Comparison of ENCODE assay signal across 15 cellular contexts in genomic region chr21:34570315-34570714, GRCh38. TPM values are rescaled to one million over a fixed set of nuclear protein-coding genes. Genes with fewer than 3 reads are reported as not detected.
"Had no signal": no experiment of that assay in that cellular context is flagged by ENCODE, and none has a peak within 500 bp of the region (broad histone marks: within the 10 kb centered on the region; RNA-seq: fewer than 3 reads in every experiment).

No MANE protein-coding gene starts in this region.

- H3K27me3 ChIP-seq: breast epithelium, esophagus muscularis mucosa, gastroesophageal sphincter, hepatocyte, thyroid gland had no signal

- H3K4me1 ChIP-seq: breast epithelium, thyroid gland had no signal

- ATAC-seq: gastroesophageal sphincter, natural killer cell, right cardiac atrium had no signal

- H3K27ac ChIP-seq: breast epithelium, esophagus muscularis mucosa, gastroesophageal sphincter, hepatocyte, thyroid gland had no signal

- DNase-seq: activated CD4-positive, alpha-beta memory T cell treated with anti-CD3 and anti-CD28 coated beads for 36 hours; activated CD4-positive, alpha-beta T cell treated with anti-CD3 and anti-CD28 coated beads for 1 hour; activated gamma-delta T cell treated with Interleukin-2 at 50 U/mL for 16 hours; activated naive CD8-positive, alpha-beta T cell treated with anti-CD3 and anti-CD28 coated beads for 36 hours; activated T-cell treated with anti-CD3 and anti-CD28 coated beads, Interleukin-2, amount 50 U/mL, for 48 hours; anterior cingulate cortex; natural killer cell; right cardiac atrium; T-helper 9 cell; thyroid gland had no signal

- H3K9me3 ChIP-seq: breast epithelium, esophagus muscularis mucosa, gastroesophageal sphincter, thyroid gland had no signal

- H3K36me3 ChIP-seq: breast epithelium, gastroesophageal sphincter, thyroid gland had no signal

- H3K4me3 ChIP-seq: breast epithelium, esophagus muscularis mucosa, gastroesophageal sphincter, hepatocyte, smooth muscle cell, thyroid gland had no signal

RNA-seq across cellular contexts. Expression of gene KCNE1, which starts 58.3 kb away (rescaled TPM):
- total RNA-seq: smooth muscle cell had no signal
